ENCODE assay signal across 1 cellular context in the genomic region with DNA sequence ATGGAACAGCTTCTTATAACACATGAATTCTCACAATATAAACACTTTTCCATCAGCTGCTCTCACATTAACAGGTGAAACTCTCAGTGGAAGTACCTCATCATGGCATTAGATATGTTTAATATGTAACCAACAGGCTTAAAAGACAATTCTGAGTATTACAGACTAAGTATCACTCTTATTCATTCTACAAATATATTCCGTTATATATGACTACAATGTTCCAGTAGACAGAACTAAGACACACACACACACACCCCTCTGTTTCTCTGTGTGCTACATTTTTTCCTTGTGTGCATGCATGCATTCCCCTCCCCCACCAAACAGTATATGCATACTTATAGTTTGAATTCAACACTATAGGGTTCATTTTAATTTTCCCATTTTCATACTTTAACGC.
TF ChIP-seq lines count a peak whose summit lies in the region.

No MANE protein-coding gene starts in this region.

TF ChIP-seq in GM12878, 131 proteins besides CTCF, POLR2A, EP300 and RAD21:
- TF ChIP-seq PML (IDR thresholded peaks at IDR 0.05; ENCODE audit: low read length) (no peak), ZNF207 (IDR thresholded peaks at IDR 0.05; ENCODE audit: borderline replicate concordance) (no peak), CBX3 (IDR thresholded peaks at IDR 0.05; ENCODE audit: borderline replicate concordance, low read depth) (no peak), ZZZ3 (IDR thresholded peaks at IDR 0.05; ENCODE audit: control insufficient read depth, insufficient read length, low read depth) (no peak), BHLHE40 (IDR thresholded peaks at IDR 0.05; ENCODE audit: borderline replicate concordance in 1 of 2, low read depth in 2 of 2, low read length in 1 of 2) (no peak), JUND (IDR thresholded peaks at IDR 0.05; ENCODE audit: low read depth, low read length) (no peak), ZNF274 (IDR thresholded peaks at IDR 0.05; ENCODE audit: insufficient read depth, insufficient read length) (no peak), MEF2B (IDR thresholded peaks at IDR 0.05; ENCODE audit: partially characterized antibody, poor library complexity, severe bottlenecking) (no peak), RELA (IDR thresholded peaks at IDR 0.05; ENCODE audit: borderline replicate concordance, partially characterized antibody) (no peak), SUPT20H (IDR thresholded peaks at IDR 0.05; ENCODE audit: borderline replicate concordance, control insufficient read depth, low read depth, low read length) (no peak), PAX5 (IDR thresholded peaks at IDR 0.05; ENCODE audit: borderline replicate concordance, low read depth, low read length) (no peak), SMAD1 (IDR thresholded peaks at IDR 0.05; ENCODE audit: low read depth, partially characterized antibody) (no peak), FOS (IDR thresholded peaks at IDR 0.05; ENCODE audit: borderline replicate concordance, extremely low read depth, insufficient read length) (no peak), STAT1 (conservative IDR thresholded peaks at IDR 0.05) (no peak), POLR2AphosphoS5 (IDR thresholded peaks at IDR 0.05; ENCODE audit: low read length) (no peak), SMC3 (IDR thresholded peaks at IDR 0.05; ENCODE audit: borderline replicate concordance, low read length) (no peak), SREBF1 (IDR thresholded peaks at IDR 0.05; ENCODE audit: low read length) (no peak)
- TF ChIP-seq, protein P1, sequence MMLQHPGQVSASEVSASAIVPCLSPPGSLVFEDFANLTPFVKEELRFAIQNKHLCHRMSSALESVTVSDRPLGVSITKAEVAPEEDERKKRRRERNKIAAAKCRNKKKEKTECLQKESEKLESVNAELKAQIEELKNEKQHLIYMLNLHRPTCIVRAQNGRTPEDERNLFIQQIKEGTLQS (IDR thresholded peaks at IDR 0.05; ENCODE audit: borderline replicate concordance, extremely low read depth, low read depth, low read length) = no peak
- TF ChIP-seq, protein P2, sequence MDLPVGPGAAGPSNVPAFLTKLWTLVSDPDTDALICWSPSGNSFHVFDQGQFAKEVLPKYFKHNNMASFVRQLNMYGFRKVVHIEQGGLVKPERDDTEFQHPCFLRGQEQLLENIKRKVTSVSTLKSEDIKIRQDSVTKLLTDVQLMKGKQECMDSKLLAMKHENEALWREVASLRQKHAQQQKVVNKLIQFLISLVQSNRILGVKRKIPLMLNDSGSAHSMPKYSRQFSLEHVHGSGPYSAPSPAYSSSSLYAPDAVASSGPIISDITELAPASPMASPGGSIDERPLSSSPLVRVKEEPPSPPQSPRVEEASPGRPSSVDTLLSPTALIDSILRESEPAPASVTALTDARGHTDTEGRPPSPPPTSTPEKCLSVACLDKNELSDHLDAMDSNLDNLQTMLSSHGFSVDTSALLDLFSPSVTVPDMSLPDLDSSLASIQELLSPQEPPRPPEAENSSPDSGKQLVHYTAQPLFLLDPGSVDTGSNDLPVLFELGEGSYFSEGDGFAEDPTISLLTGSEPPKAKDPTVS (IDR thresholded peaks at IDR 0.05; ENCODE audit: low read depth, low read length) = no peak
